ENCODE assay signal across 10 cellular contexts in genomic region chr15:22968356-22968755, GRCh38. TPM values are rescaled to one million over a fixed set of nuclear protein-coding genes. Genes with fewer than 3 reads are reported as not detected.
A peak's percentile ranks its signal among the peaks of the same experiment; 100 is the strongest.
DNase-seq lines count a peak whose midpoint lies in the region; ATAC-seq and TF ChIP-seq lines count a peak whose summit lies in the region.
"Had no signal": no experiment of that assay in that cellular context is flagged by ENCODE, and none has a peak within 500 bp of the region (broad histone marks: within the 10 kb centered on the region; RNA-seq: fewer than 3 reads in every experiment).

No MANE protein-coding gene starts in this region.

- H3K27ac Mint-ChIP-seq in immature natural killer cell = no peak overlapping the region
- H3K27ac Mint-ChIP-seq: mesothelial cell of epicardium had no signal

- H3K4me3 Mint-ChIP-seq in immature natural killer cell = no peak overlapping the region
- H3K4me3 Mint-ChIP-seq: mesothelial cell of epicardium had no signal

- H3K9me3 Mint-ChIP-seq in immature natural killer cell = no peaks in the 10 kb centered on the region

- no peaks in the 10 kb centered on the region for H3K9me3 ChIP-seq in aorta (ENCODE audit: control insufficient read depth, low read length)

- H3K27me3 ChIP-seq in brain microvascular endothelial cell (replicated peaks) (no peaks in the 10 kb centered on the region), aorta (ENCODE audit: control insufficient read depth in 1 of 2, insufficient read depth in 2 of 2, low read length in 1 of 2) (no peaks in the 10 kb centered on the region)

- intact Hi-C loops in aorta (cut with DNase I) = no loop called here

- in situ Hi-C loops in brain microvascular endothelial cell (cut with HindIII; ENCODE audit: low pct_ligation_motif_present, low sequenced_read_pairs) = no loop called here

- H3K27ac ChIP-seq in brain microvascular endothelial cell (peak overlapping the region; percentile 79), aorta (ENCODE audit: low read depth in 1 of 2, low read length in 2 of 2) (peak overlapping the region; percentile 36 to 85)

- 2 to 4% methylated on average over 5 of the region's 5 CpGs for WGBS in aorta, 2 donors

- H3K27me3 Mint-ChIP-seq in immature natural killer cell (ENCODE audit: low read depth in 3 of 3) = peaks cover 0 to 1% (median 0%) of the 10 kb centered on the region in 3 donors

- peaks cover 0 to 4% (median 3%) of the 10 kb centered on the region in 3 donors for H3K36me3 Mint-ChIP-seq in immature natural killer cell

- H3K36me3 ChIP-seq in brain microvascular endothelial cell (replicated peaks) = no peaks in the 10 kb centered on the region
- no peaks in the 10 kb centered on the region for H3K36me3 ChIP-seq in aorta (ENCODE audit: control insufficient read depth in 1 of 2, insufficient read depth in 2 of 2, low read length in 1 of 2)

- peaks cover 4 to 5% of the 10 kb centered on the region in 2 donors for H3K4me1 ChIP-seq in aorta (ENCODE audit: control insufficient read depth in 1 of 2, insufficient read depth in 2 of 2, low read length in 2 of 2)

- peak; percentile 93 for DNase-seq in brain microvascular endothelial cell
- DNase-seq in hepatic stellate cell (ENCODE audit: low spot score) = peak; percentile 85
- peak in 1 of 2 donors; percentile 67 for DNase-seq in aorta
- no peak for DNase-seq in cerebellar cortex (ENCODE audit: low spot score)
- no peak for DNase-seq in stimulated activated CD4-positive, alpha-beta T cell treated with anti-CD3 and anti-CD28 coated beads, Interleukin-12 subunit alpha, Interleukin-12 subunit beta, amount 100 ng/mL, for 4 hours
- no peak for DNase-seq in immature natural killer cell
- DNase-seq: stimulated activated CD4-positive, alpha-beta T cell treated with anti-CD3 and anti-CD28 coated beads, Interleukin-2, amount 100 ng/mL, for 24 hours; substantia nigra had no signal

- no peak overlapping the region for H3K4me3 ChIP-seq in brain microvascular endothelial cell (ENCODE audit: low read depth, low read length)
- H3K4me3 ChIP-seq in aorta (ENCODE audit: low read length in 2 of 2) = no peak overlapping the region

- ATAC-seq in HG03442 (IDR thresholded peaks at IDR 0.05; ENCODE audit: unreplicated experiment) (peak; percentile 41), aorta (ENCODE audit: low FRiP score) (peak; percentile 49)

- no peak for TF ChIP-seq CTCF in brain microvascular endothelial cell (IDR thresholded peaks at IDR 0.05; ENCODE audit: low read depth, low read length, missing control alignments)

- H3K4me1 Mint-ChIP-seq in immature natural killer cell = no peaks in the 10 kb centered on the region

RNA-seq across cellular contexts. Expression of gene CYFIP1, which starts 11.8 kb away (rescaled TPM):
- total RNA-seq in aorta = 100 to 1,000 TPM; 160 to 172 TPM
- polyA plus RNA-seq in aorta = 10 to 100 TPM; 46.5 to 48.1 TPM
- polyA plus RNA-seq in immature natural killer cell = 1 to 10 TPM; 3.4 to 5.6 (median 3.7) TPM

Comparison
In these comparisons a context has a peak if more than half of its experiments do, and no peak if none do; other contexts are left out.
1. DNase-seq: peak in brain microvascular endothelial cell (single experiment) and hepatic stellate cell (single experiment); none in cerebellar cortex (single experiment), stimulated activated CD4-positive, alpha-beta T cell treated with anti-CD3 and anti-CD28 coated beads, Interleukin-12 subunit alpha, Interleukin-12 subunit beta, amount 100 ng/mL, for 4 hours (single experiment) and immature natural killer cell (0 of 3).
2. RNA of gene CYFIP1, which starts 11.8 kb away (polyA plus RNA-seq): 46.5 to 48.1 TPM in aorta; 3.4 to 5.6 TPM in immature natural killer cell; every median in the first group is over 4 times any median in the second.